In the genomic region with DNA sequence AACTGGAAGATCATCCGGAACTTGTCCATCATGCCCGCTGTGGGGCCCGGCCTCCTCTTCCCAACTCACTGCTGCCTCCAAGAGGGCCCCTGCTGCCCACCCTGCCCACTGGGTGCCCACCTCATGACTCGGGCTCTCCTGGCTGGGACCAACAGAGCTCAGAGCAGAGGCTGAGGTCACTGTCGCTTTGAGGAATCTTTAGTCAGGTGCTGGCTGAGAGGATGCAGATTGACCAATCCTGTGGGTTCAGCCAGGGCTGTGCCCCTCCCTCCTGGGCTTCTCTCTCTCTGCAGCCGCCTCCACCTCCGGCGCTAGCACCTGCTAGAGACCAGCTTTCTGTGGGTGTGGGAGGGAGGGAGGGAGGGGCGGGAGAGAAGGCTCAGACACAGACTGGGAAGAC, we compare ENCODE assay signal across 8 cellular contexts. TPM values are rescaled to one million over a fixed set of nuclear protein-coding genes. Genes with fewer than 3 reads are reported as not detected.
DNase-seq lines count a peak whose midpoint lies in the region; ATAC-seq and TF ChIP-seq lines count a peak whose summit lies in the region.

A gene with protein sequence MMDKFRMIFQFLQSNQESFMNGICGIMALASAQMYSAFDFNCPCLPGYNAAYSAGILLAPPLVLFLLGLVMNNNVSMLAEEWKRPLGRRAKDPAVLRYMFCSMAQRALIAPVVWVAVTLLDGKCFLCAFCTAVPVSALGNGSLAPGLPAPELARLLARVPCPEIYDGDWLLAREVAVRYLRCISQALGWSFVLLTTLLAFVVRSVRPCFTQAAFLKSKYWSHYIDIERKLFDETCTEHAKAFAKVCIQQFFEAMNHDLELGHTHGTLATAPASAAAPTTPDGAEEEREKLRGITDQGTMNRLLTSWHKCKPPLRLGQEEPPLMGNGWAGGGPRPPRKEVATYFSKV (minus strand): TSS at position 181 of the 400 bp plus-strand sequence. CDS start 149 bp downstream, at position 32.

- H3K4me3 Mint-ChIP-seq in nephron progenitor cell, result peak within 1 kb of the TSS; percentile 19

- TF ChIP-seq POLR2A in Peyer's patch (IDR thresholded peaks at IDR 0.05) (no peak), gastrocnemius medialis (IDR thresholded peaks at IDR 0.05) (no peak)

- intact Hi-C loops in gastrocnemius medialis (cut with DNase I; ENCODE audit: low total_unique reads), result no loop called here

- DNase-seq in NCI-H82 (lab: John Stamatoyannopoulos, UW) (peak; percentile 46), NCI-H82 treated with DMSO at 0.1 percent for 48 hours (lab: John Stamatoyannopoulos, UW; ENCODE audit: unreplicated experiment) (no peak), Peyer's patch (peak in 2 of 3 donors; percentile 51 to 64), nephron progenitor cell (peak; percentile 33), gastrocnemius medialis (no peak), left lobe of liver (ENCODE audit: low spot score) (no peak), kidney glomerular epithelial cell (lab: John Stamatoyannopoulos, UW) (no peak)

- in situ Hi-C loops in gastrocnemius medialis (cut with MboI; ENCODE audit: low sequenced_read_pairs in 4 of 4), result no loop called here

- no peak for TF ChIP-seq CTCF in Peyer's patch (IDR thresholded peaks at IDR 0.05)
- no peak for TF ChIP-seq CTCF in nephron progenitor cell (IDR thresholded peaks at IDR 0.05)
- TF ChIP-seq CTCF in gastrocnemius medialis (IDR thresholded peaks at IDR 0.05 in 4 of 5, conservative IDR thresholded peaks at IDR 0.05 in 1 of 5), result no peak

- H3K27me3 ChIP-seq in Peyer's patch (no peaks in the 10 kb centered on the region), gastrocnemius medialis (no peaks in the 10 kb centered on the region)

- H3K4me3 ChIP-seq in Peyer's patch (no peak within 1 kb of the TSS), gastrocnemius medialis (no peak within 1 kb of the TSS)

- H3K36me3 ChIP-seq in Peyer's patch (no peaks in the 10 kb centered on the region), gastrocnemius medialis (no peaks in the 10 kb centered on the region)

- H3K36me3 Mint-ChIP-seq in nephron progenitor cell (ENCODE audit: low read depth), result no peaks in the 10 kb centered on the region

- no peaks in the 10 kb centered on the region for H3K9me3 ChIP-seq in Peyer's patch
- no peaks in the 10 kb centered on the region for H3K9me3 ChIP-seq in gastrocnemius medialis

- H3K27ac ChIP-seq in Peyer's patch (peak within 1 kb of the TSS in 1 of 4 donors; percentile 46), gastrocnemius medialis (no peak within 1 kb of the TSS)

- peaks cover 25% of the 10 kb centered on the region for H3K4me1 Mint-ChIP-seq in nephron progenitor cell

- H3K4me1 ChIP-seq in Peyer's patch (no peaks in the 10 kb centered on the region), gastrocnemius medialis (no peaks in the 10 kb centered on the region)

- H3K27ac Mint-ChIP-seq in nephron progenitor cell, result no peak within 1 kb of the TSS

- peak; percentile 83 for ATAC-seq in HG02870 (IDR thresholded peaks at IDR 0.05; ENCODE audit: unreplicated experiment)
- no peak for ATAC-seq in gastrocnemius medialis
- no peak for ATAC-seq in left lobe of liver

- H3K9me3 Mint-ChIP-seq in nephron progenitor cell, result no peaks in the 10 kb centered on the region

- peaks cover 12% of the 10 kb centered on the region for H3K27me3 Mint-ChIP-seq in nephron progenitor cell (ENCODE audit: low read depth, poor library complexity)

RNA-seq across cellular contexts. Expression of the gene that starts here (rescaled TPM):
- total RNA-seq in Peyer's patch (under 1 TPM in 1 of 4 donors, not detected in 3; 0.85 TPM), gastrocnemius medialis (not detected), left lobe of liver (not detected)

Comparison
In these comparisons a context has a peak if more than half of its experiments do, and no peak if none do; other contexts are left out.
1. DNase-seq: peak in NCI-H82 (single experiment) and nephron progenitor cell (single experiment); none in NCI-H82 treated with DMSO at 0.1 percent for 48 hours (single experiment), gastrocnemius medialis (0 of 2), left lobe of liver (single experiment) and kidney glomerular epithelial cell (single experiment).
2. Peak in DNase-seq in Peyer's patch; RNA of the gene not detected or under 1 TPM.